Comparison of ENCODE assay signal across 10 cellular contexts in the genomic region with DNA sequence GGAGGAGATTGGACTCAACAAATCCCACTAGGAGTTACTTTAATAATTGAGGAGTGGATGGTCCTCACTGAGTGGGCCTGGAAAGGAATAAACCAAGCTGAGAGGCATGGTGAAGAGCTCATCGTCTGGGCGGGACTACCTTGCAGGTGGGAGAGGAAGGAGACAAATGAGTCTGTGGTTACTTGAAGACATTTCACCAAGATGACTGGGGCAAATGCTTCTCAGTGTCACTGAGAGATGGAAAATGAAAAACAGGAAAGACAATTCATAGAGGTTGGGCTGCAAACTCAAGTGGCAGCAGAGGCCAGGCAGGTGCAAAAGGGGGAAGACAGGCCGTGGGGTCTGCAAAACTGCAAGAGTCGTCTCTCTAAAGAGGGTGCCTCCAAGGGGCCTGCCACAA. TPM values are rescaled to one million over a fixed set of nuclear protein-coding genes. Genes with fewer than 3 reads are reported as not detected.
DNase-seq lines count a peak whose midpoint lies in the region; ATAC-seq and TF ChIP-seq lines count a peak whose summit lies in the region.
"Had no signal": no experiment of that assay in that cellular context is flagged by ENCODE, and none has a peak within 500 bp of the region (broad histone marks: within the 10 kb centered on the region; RNA-seq: fewer than 3 reads in every experiment).

No MANE protein-coding gene starts in this region.

- peak in 4 of 6 experiments; percentile 3 to 49 (median 30) for DNase-seq in stimulated activated naive CD4-positive, alpha-beta T cell (lab: John Stamatoyannopoulos, UW)
- DNase-seq in stimulated activated naive CD4-positive, alpha-beta T cell treated with Interleukin-2 at 50 U/mL for 16 hours (lab: John Stamatoyannopoulos, UW) = no peak
- peak; percentile 35 for DNase-seq in activated T-cell treated with anti-CD3 and anti-CD28 coated beads, Interleukin-2, amount 50 U/mL, for 1 hour
- DNase-seq in mesothelial cell of epicardium (ENCODE audit: low spot score in 2 of 2, unreplicated experiment in 2 of 2) (no peak), right lobe of liver (no peak), COLO829 (ENCODE audit: low spot score) (no peak), HK-2 (ENCODE audit: unreplicated experiment) (no peak), occipital lobe (lab: John Stamatoyannopoulos, UW) (no peak)
- DNase-seq: activated gamma-delta T cell had no signal

- no peak overlapping the region for H3K4me3 ChIP-seq in right lobe of liver

- H3K27ac ChIP-seq in right lobe of liver = no peak overlapping the region

- H3K27me3 ChIP-seq in right lobe of liver = no peaks in the 10 kb centered on the region

- no peaks in the 10 kb centered on the region for H3K4me1 ChIP-seq in right lobe of liver

- ATAC-seq in right lobe of liver = no peak
- ATAC-seq: sciatic nerve had no signal

- no peaks in the 10 kb centered on the region for H3K27me3 Mint-ChIP-seq in mesothelial cell of epicardium (ENCODE audit: low read depth)

- H3K4me3 Mint-ChIP-seq in mesothelial cell of epicardium = peak overlapping the region; percentile 85

- peaks cover 6% of the 10 kb centered on the region for H3K36me3 Mint-ChIP-seq in mesothelial cell of epicardium

- TF ChIP-seq POLR2A in right lobe of liver (IDR thresholded peaks at IDR 0.05) = no peak

- no peaks in the 10 kb centered on the region for H3K9me3 ChIP-seq in right lobe of liver

- peak overlapping the region; percentile 48 for H3K27ac Mint-ChIP-seq in mesothelial cell of epicardium

- H3K4me1 Mint-ChIP-seq in mesothelial cell of epicardium = peaks cover 51% of the 10 kb centered on the region

- intact Hi-C loops in right lobe of liver (cut with DNase I) = no loop called here

- WGBS in right lobe of liver (ENCODE audit: insufficient coverage, low coverage, low lambda C conversion rate, missing lambda C conversion rate) = 85% methylated on average over 4 of the region's 4 CpGs

- TF ChIP-seq CTCF in mesothelial cell of epicardium (IDR thresholded peaks at IDR 0.05; ENCODE audit: unreplicated experiment) (no peak), right lobe of liver (IDR thresholded peaks at IDR 0.05) (no peak)

- H3K36me3 ChIP-seq in right lobe of liver = no peaks in the 10 kb centered on the region

- H3K9me3 Mint-ChIP-seq in mesothelial cell of epicardium = peaks cover 10% of the 10 kb centered on the region

RNA-seq across cellular contexts. Expression of a gene that starts 1.5 kb away (rescaled TPM):
- 9.1 to 9.7 TPM (median 9.2 TPM) in 3 replicates for total RNA-seq in mesothelial cell of epicardium
- total RNA-seq in right lobe of liver = 1 to 10 TPM; 1.6 to 8.7 (median 4.9) TPM
- total RNA-seq in occipital lobe = 3.7 TPM

RNA-seq across cellular contexts. Expression of a gene that starts 52.0 kb away (rescaled TPM):
- total RNA-seq in mesothelial cell of epicardium (20.2 to 24.2 TPM (median 23.1 TPM) in 3 replicates), right lobe of liver (10 to 100 TPM in 2 of 6 experiments, 1 to 10 TPM in 4; 7.8 to 10.9 (median 8.9) TPM), occipital lobe (11.5 TPM)

Comparison
In these comparisons a context has a peak if more than half of its experiments do, and no peak if none do; other contexts are left out.
1. DNase-seq: peak in stimulated activated naive CD4-positive, alpha-beta T cell (4 of 6) and activated T-cell treated with anti-CD3 and anti-CD28 coated beads, Interleukin-2, amount 50 U/mL, for 1 hour (single experiment); none in stimulated activated naive CD4-positive, alpha-beta T cell treated with Interleukin-2 at 50 U/mL for 16 hours (single experiment), mesothelial cell of epicardium (0 of 2), right lobe of liver (0 of 3), COLO829 (single experiment), HK-2 (single experiment) and occipital lobe (single experiment).